ENCODE assay signal across 3 cellular contexts in the genomic region with DNA sequence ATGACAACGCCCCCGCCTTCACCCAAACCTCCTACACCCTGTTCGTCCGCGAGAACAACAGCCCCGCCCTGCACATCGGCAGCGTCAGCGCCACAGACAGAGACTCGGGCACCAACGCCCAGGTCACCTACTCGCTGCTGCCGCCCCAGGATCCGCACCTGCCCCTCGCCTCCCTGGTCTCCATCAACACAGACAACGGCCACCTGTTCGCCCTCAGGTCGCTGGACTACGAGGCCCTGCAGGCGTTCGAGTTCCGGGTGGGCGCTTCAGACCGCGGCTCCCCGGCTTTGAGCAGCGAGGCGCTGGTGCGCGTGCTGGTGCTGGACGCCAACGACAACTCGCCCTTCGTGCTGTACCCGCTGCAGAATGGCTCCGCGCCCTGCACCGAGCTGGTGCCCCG. TPM values are rescaled to one million over a fixed set of nuclear protein-coding genes. Genes with fewer than 3 reads are reported as not detected.
"Had no signal": no experiment of that assay in that cellular context is flagged by ENCODE, and none has a peak within 500 bp of the region (broad histone marks: within the 10 kb centered on the region; RNA-seq: fewer than 3 reads in every experiment).

No MANE protein-coding gene starts in this region.

RNA-seq across cellular contexts. Expression of a gene that starts 1.8 kb away (rescaled TPM):
- total RNA-seq: naive thymus-derived CD8-positive, alpha-beta T cell; natural killer cell; natural killer cell treated with Interleukin-12 subunit alpha and Interleukin-12 subunit beta and Interleukin-15 and Interleukin-18, amount 100 ng/mL, for 72 hours had no signal
- polyA plus RNA-seq: naive thymus-derived CD8-positive, alpha-beta T cell had no signal

RNA-seq across cellular contexts. Expression of a gene that starts 2.8 kb away (rescaled TPM):
- total RNA-seq: naive thymus-derived CD8-positive, alpha-beta T cell; natural killer cell; natural killer cell treated with Interleukin-12 subunit alpha and Interleukin-12 subunit beta and Interleukin-15 and Interleukin-18, amount 100 ng/mL, for 72 hours had no signal
- polyA plus RNA-seq: naive thymus-derived CD8-positive, alpha-beta T cell had no signal

RNA-seq across cellular contexts. Expression of a gene that starts 6.9 kb away (rescaled TPM):
- total RNA-seq: naive thymus-derived CD8-positive, alpha-beta T cell; natural killer cell; natural killer cell treated with Interleukin-12 subunit alpha and Interleukin-12 subunit beta and Interleukin-15 and Interleukin-18, amount 100 ng/mL, for 72 hours had no signal
- polyA plus RNA-seq: naive thymus-derived CD8-positive, alpha-beta T cell had no signal

RNA-seq across cellular contexts. Expression of a gene that starts 7.6 kb away (rescaled TPM):
- total RNA-seq: naive thymus-derived CD8-positive, alpha-beta T cell had no signal
- polyA plus RNA-seq: naive thymus-derived CD8-positive, alpha-beta T cell had no signal

RNA-seq across cellular contexts. Expression of a gene that starts 12.8 kb away (rescaled TPM):
- total RNA-seq: naive thymus-derived CD8-positive, alpha-beta T cell; natural killer cell treated with Interleukin-12 subunit alpha and Interleukin-12 subunit beta and Interleukin-15 and Interleukin-18, amount 100 ng/mL, for 72 hours had no signal
- polyA plus RNA-seq: naive thymus-derived CD8-positive, alpha-beta T cell had no signal
